In genomic region chr15:31265871-31266711, GRCh38 we compare ENCODE assay signal across 8 cellular contexts.
DNase-seq lines count a peak whose midpoint lies in the region; ATAC-seq and TF ChIP-seq lines count a peak whose summit lies in the region.

No MANE protein-coding gene starts in this region.

- H4K91ac ChIP-seq in IMR-90 (ENCODE audit: insufficient read depth, low read depth, low read length) = no peak overlapping the region

- H3K23ac ChIP-seq in IMR-90 (ENCODE audit: low read depth, low read length) = no peak overlapping the region

- no TSS peak for BruUV-seq in IMR-90 (replicated peaks; lab: Mats Ljungman, UMichigan)

- H3K56ac ChIP-seq in IMR-90 (ENCODE audit: extremely low read depth, insufficient read depth, low read length) = no peak overlapping the region

- H2AK5ac ChIP-seq in IMR-90 (ENCODE audit: low read depth, low read length) = no peak overlapping the region

- H3K14ac ChIP-seq in IMR-90 (replicated peaks; ENCODE audit: low read depth, low read length) = no peak overlapping the region

- peaks cover 42% of the 10 kb centered on the region for H3F3A ChIP-seq in DOHH2 (ENCODE audit: control insufficient read depth, insufficient read depth)

- no peaks in the 10 kb centered on the region for H3K79me2 ChIP-seq in DOHH2 (ENCODE audit: control insufficient read depth, low read length)

- no peaks in the 10 kb centered on the region for H3K9me2 ChIP-seq in DOHH2 (replicated peaks; ENCODE audit: control insufficient read depth, low read length)

- H3K36me3 ChIP-seq in DOHH2 (ENCODE audit: control insufficient read depth, low read length) (no peaks in the 10 kb centered on the region), IMR-90 (ENCODE audit: control insufficient read depth, insufficient read depth, low read length) (no peaks in the 10 kb centered on the region), skeletal muscle tissue (ENCODE audit: control insufficient read depth in 3 of 3, insufficient read depth in 3 of 3, low read length in 3 of 3) (no peaks in the 10 kb centered on the region)

- no peak overlapping the region for H2BK120ac ChIP-seq in IMR-90 (ENCODE audit: low read depth, low read length)

- intact Hi-C loops in IMR-90 (cut with micrococcal nuclease) = no loop called here

- H3K27me3 Mint-ChIP-seq in activated CD4-positive, alpha-beta T cell treated with anti-CD3 and anti-CD28 coated beads, Interleukin-2, amount 10 ng/mL, durations not matched to agents 7 days and 5 days = no peaks in the 10 kb centered on the region

- H3K9me3 Mint-ChIP-seq in activated CD4-positive, alpha-beta T cell treated with anti-CD3 and anti-CD28 coated beads, Interleukin-2, amount 10 ng/mL, durations not matched to agents 7 days and 5 days = no peaks in the 10 kb centered on the region

- in situ Hi-C loops in IMR-90 (cut with MboI; ENCODE audit: low sequenced_read_pairs) = no loop called here

- H3K9me3 ChIP-seq in DOHH2 (ENCODE audit: control insufficient read depth, insufficient read depth, low read length) = no peaks in the 10 kb centered on the region
- no peaks in the 10 kb centered on the region for H3K9me3 ChIP-seq in IMR-90 (ENCODE audit: control insufficient read depth, insufficient read depth, low read length)
- H3K9me3 ChIP-seq in skeletal muscle tissue (ENCODE audit: control insufficient read depth in 3 of 3, low read length in 3 of 3) = no peaks in the 10 kb centered on the region

- no peak overlapping the region for H3K4ac ChIP-seq in IMR-90 (ENCODE audit: low read depth, low read length)

- H3K27ac Mint-ChIP-seq in activated CD4-positive, alpha-beta T cell treated with anti-CD3 and anti-CD28 coated beads, Interleukin-2, amount 10 ng/mL, durations not matched to agents 7 days and 5 days = peak overlapping the region; percentile 98

- peaks cover 97% of the 10 kb centered on the region for H3K4me1 Mint-ChIP-seq in activated CD4-positive, alpha-beta T cell treated with anti-CD3 and anti-CD28 coated beads, Interleukin-2, amount 10 ng/mL, durations not matched to agents 7 days and 5 days

- peak; percentile 44 for TF ChIP-seq CTCF in DOHH2 (IDR thresholded peaks at IDR 0.05; ENCODE audit: low read depth, low read length, poor library complexity, severe bottlenecking)
- TF ChIP-seq CTCF in IMR-90 (conservative IDR thresholded peaks at IDR 0.05; ENCODE audit: low read depth, low read length) = no peak

- no peak overlapping the region for H3K18ac ChIP-seq in IMR-90 (ENCODE audit: low read depth, low read length)

- H3K27ac ChIP-seq in DOHH2 (ENCODE audit: low read depth, low read length) (peak overlapping the region; percentile 99), IMR-90 (ENCODE audit: insufficient read depth, low read length) (no peak overlapping the region), skeletal muscle tissue (ENCODE audit: low read depth, low read length) (peak overlapping the region; percentile 25)

- dilution Hi-C loops in IMR-90 (cut with HindIII; ENCODE audit: low sequenced_read_pairs, unreplicated experiment) = no loop called here

- H4K20me1 ChIP-seq in DOHH2 (ENCODE audit: control insufficient read depth, insufficient read depth, low read depth, low read length) (no peaks in the 10 kb centered on the region), IMR-90 (ENCODE audit: insufficient read depth, low read length) (no peaks in the 10 kb centered on the region)

- H3K9ac ChIP-seq in IMR-90 (ENCODE audit: low read depth, low read length) (no peak overlapping the region), skeletal muscle tissue (ENCODE audit: low read depth in 1 of 3, low read length in 3 of 3) (peak overlapping the region in 2 of 3 donors; percentile 28 to 46)

- H2AK9ac ChIP-seq in IMR-90 (replicated peaks; ENCODE audit: low read depth, low read length, poor library complexity) = peak overlapping the region; percentile 22

- H2AFZ ChIP-seq in IMR-90 (replicated peaks; ENCODE audit: low read length, poor library complexity) = no peak overlapping the region

- H2BK15ac ChIP-seq in IMR-90 (ENCODE audit: low read depth, low read length) = no peak overlapping the region

- H3K4me3 Mint-ChIP-seq in activated CD4-positive, alpha-beta T cell treated with anti-CD3 and anti-CD28 coated beads, Interleukin-2, amount 10 ng/mL, durations not matched to agents 7 days and 5 days = peak overlapping the region; percentile 60

- no peaks in the 10 kb centered on the region for H3K9me1 ChIP-seq in IMR-90 (ENCODE audit: insufficient read depth, low read length)

- H3K4me1 ChIP-seq in DOHH2 (ENCODE audit: control insufficient read depth, low read length) (peaks cover 100% of the 10 kb centered on the region), IMR-90 (ENCODE audit: control insufficient read depth, insufficient read depth, low read length) (no peaks in the 10 kb centered on the region), skeletal muscle tissue (ENCODE audit: control insufficient read depth in 3 of 3, insufficient read depth in 3 of 3, low read length in 3 of 3) (peaks cover 40 to 56% (median 50%) of the 10 kb centered on the region in 3 donors)

- no peak for DNase-seq in IMR-90
- peak; percentile 89 for DNase-seq in activated CD4-positive, alpha-beta T cell treated with anti-CD3 and anti-CD28 coated beads, Interleukin-2, amount 10 ng/mL, durations not matched to agents 7 days and 5 days
- DNase-seq in epidermal melanocyte (ENCODE audit: insufficient read length, low spot score) = peak; percentile 81
- no peak for DNase-seq in 8988T
- no peak for DNase-seq in NCI-H2029 treated with DMSO at 0.1 percent for 48 hours (lab: John Stamatoyannopoulos, UW)

- H3K36me3 Mint-ChIP-seq in activated CD4-positive, alpha-beta T cell treated with anti-CD3 and anti-CD28 coated beads, Interleukin-2, amount 10 ng/mL, durations not matched to agents 7 days and 5 days (ENCODE audit: low read depth) = peaks cover 11% of the 10 kb centered on the region

- no peak overlapping the region for H2BK20ac ChIP-seq in IMR-90 (ENCODE audit: low read depth, low read length)

- H3K79me1 ChIP-seq in IMR-90 (ENCODE audit: low read depth in 1 of 2, low read length in 2 of 2) = no peaks in the 10 kb centered on the region

- 40% methylated on average over 3 of the region's 22 CpGs; no CpG with 5 or more reads in 1 of the 2 experiments for WGBS in IMR-90 (ENCODE audit: extremely low coverage in 2 of 2, insufficient read length in 1 of 2), 2 experiments

- no peak overlapping the region for H4K5ac ChIP-seq in IMR-90 (ENCODE audit: low read depth, low read length)

- TF ChIP-seq RAD21 in IMR-90 (IDR thresholded peaks at IDR 0.05; ENCODE audit: low read length) = no peak

- peak overlapping the region; percentile 60 for H3K4me3 ChIP-seq in DOHH2 (ENCODE audit: low read length)
- no peak overlapping the region for H3K4me3 ChIP-seq in IMR-90 (ENCODE audit: insufficient read depth, low read depth, low read length)
- no peak overlapping the region for H3K4me3 ChIP-seq in skeletal muscle tissue (ENCODE audit: low read length in 3 of 3)

- H4K8ac ChIP-seq in IMR-90 (ENCODE audit: low read depth in 2 of 2, low read length in 2 of 2) = no peak overlapping the region

- no peak for TF ChIP-seq POLR2A in IMR-90 (IDR thresholded peaks at IDR 0.05; ENCODE audit: low read depth, low read length)

- ATAC-seq in GM21390 (IDR thresholded peaks at IDR 0.05; ENCODE audit: unreplicated experiment) (peak; percentile 55), IMR-90 (ENCODE audit: low read depth) (no peak)

- peak overlapping the region; percentile 73 for H3K4me2 ChIP-seq in DOHH2 (ENCODE audit: low read length)
- no peak overlapping the region for H3K4me2 ChIP-seq in IMR-90 (ENCODE audit: low read depth, low read length)

- CTCF ChIA-PET in IMR-90 (lab: Yijun Ruan, JAX) = no interaction called here
- CTCF ChIA-PET in activated CD4-positive, alpha-beta T cell treated with anti-CD3 and anti-CD28 coated beads, Interleukin-2, amount 10 ng/mL, durations not matched to agents 7 days and 5 days (lab: Charles Lee) = interaction anchor here (0.6 to 10.0 kb wide), 9 partner anchors 12 to 223 kb away, joined by 3 to 49 read pairs (median 3); no protein-coding TSS in a partner anchor

- H2BK5ac ChIP-seq in IMR-90 (ENCODE audit: low read depth, low read length, poor library complexity, severe bottlenecking) = no peak overlapping the region

- POLR2A ChIA-PET in IMR-90 (lab: Charles Lee; ENCODE audit: unreplicated experiment) = no interaction called here
- POLR2A ChIA-PET in activated CD4-positive, alpha-beta T cell treated with anti-CD3 and anti-CD28 coated beads, Interleukin-2, amount 10 ng/mL, durations not matched to agents 7 days and 5 days (lab: Charles Lee) = no interaction called here

- H3K27me3 ChIP-seq in DOHH2 (ENCODE audit: control insufficient read depth, low read length) (no peaks in the 10 kb centered on the region), IMR-90 (ENCODE audit: control insufficient read depth, insufficient read depth, low read length) (peaks cover 7% of the 10 kb centered on the region; the same call in 1 of the 2 replicates), skeletal muscle tissue (ENCODE audit: control insufficient read depth in 3 of 3, insufficient read depth in 3 of 3, low read length in 3 of 3) (no peaks in the 10 kb centered on the region)

TF ChIP-seq in IMR-90, 13 proteins besides CTCF, POLR2A, EP300 and RAD21:
- TF ChIP-seq RFX5 (IDR thresholded peaks at IDR 0.05; ENCODE audit: low read depth, low read length) (no peak), MXI1 (IDR thresholded peaks at IDR 0.05; ENCODE audit: borderline replicate concordance, low read depth, low read length) (no peak), CHD1 (IDR thresholded peaks at IDR 0.05; ENCODE audit: low read depth, low read length) (no peak), MAFK (IDR thresholded peaks at IDR 0.05; ENCODE audit: low read depth, low read length) (no peak), RCOR1 (IDR thresholded peaks at IDR 0.05; ENCODE audit: insufficient replicate concordance, low read length) (no peak), NFE2L2 (IDR thresholded peaks at IDR 0.05; ENCODE audit: low read depth, low read length) (no peak)

Comparison
In these comparisons a context has a peak if more than half of its experiments do, and no peak if none do; other contexts are left out.
1. DNase-seq: peak in activated CD4-positive, alpha-beta T cell treated with anti-CD3 and anti-CD28 coated beads, Interleukin-2, amount 10 ng/mL, durations not matched to agents 7 days and 5 days (single experiment) and epidermal melanocyte (single experiment); none in IMR-90 (single experiment), 8988T (single experiment) and NCI-H2029 treated with DMSO at 0.1 percent for 48 hours (single experiment).